Comparison of ENCODE assay signal across 8 cellular contexts in the genomic region with DNA sequence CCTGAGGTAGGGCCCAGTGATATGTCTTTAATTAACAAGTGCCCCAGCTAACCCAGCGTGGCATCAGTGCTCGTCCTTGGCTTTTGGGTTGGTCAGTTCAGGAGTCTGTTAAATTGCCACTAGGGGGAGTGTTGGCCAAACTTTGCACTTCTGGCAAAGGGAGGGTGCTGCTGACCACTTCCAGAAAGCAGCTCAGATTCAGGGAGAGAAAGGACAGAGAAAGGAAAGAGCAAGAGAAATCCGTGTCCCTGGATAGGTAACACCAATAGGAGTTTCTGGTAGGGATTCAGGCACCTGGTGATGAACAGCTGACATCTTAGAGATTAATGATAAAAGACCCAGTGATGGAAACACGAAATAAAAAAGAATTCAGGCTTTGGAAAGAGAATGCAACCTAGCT.
DNase-seq lines count a peak whose midpoint lies in the region; ATAC-seq and TF ChIP-seq lines count a peak whose summit lies in the region.

No MANE protein-coding gene starts in this region.

- no peak overlapping the region for H3K4me3 ChIP-seq in NB4 (ENCODE audit: low read depth, low read length)
- no peak overlapping the region for H3K4me3 ChIP-seq in astrocyte of the cerebellum (ENCODE audit: low read depth, low read length)

- H3K27ac Mint-ChIP-seq in T-helper 2 cell treated with Interferon-gamma antibody and Interleukin-4, amounts not matched to agents 5 μg/mL and 100 μg/mL, for 36 hours = peak overlapping the region; percentile 13
- no peak overlapping the region for H3K27ac Mint-ChIP-seq in activated naive CD8-positive, alpha-beta T cell treated with anti-CD3 and anti-CD28 coated beads, Interleukin-2, amount 50 U/mL, for 24 hours

- peaks cover 5% of the 10 kb centered on the region for H3K9me3 Mint-ChIP-seq in T-helper 2 cell treated with Interferon-gamma antibody and Interleukin-4, amounts not matched to agents 5 μg/mL and 100 μg/mL, for 36 hours
- peaks cover 13% of the 10 kb centered on the region for H3K9me3 Mint-ChIP-seq in activated naive CD8-positive, alpha-beta T cell treated with anti-CD3 and anti-CD28 coated beads, Interleukin-2, amount 50 U/mL, for 24 hours

- no peak for ATAC-seq in activated naive CD8-positive, alpha-beta T cell treated with anti-CD3 and anti-CD28 coated beads, Interleukin-2, amount 50 U/mL, for 24 hours
- ATAC-seq in GM21717 (IDR thresholded peaks at IDR 0.05; ENCODE audit: unreplicated experiment) = no peak

- no peak for DNase-seq in T-helper 2 cell treated with Interferon-gamma antibody and Interleukin-4, amounts not matched to agents 5 μg/mL and 100 μg/mL, for 36 hours (ENCODE audit: low spot score)
- DNase-seq in T-helper 2 cell = no peak
- peak; percentile 77 for DNase-seq in NB4 (ENCODE audit: low read depth)
- peak; percentile 72 for DNase-seq in astrocyte of the cerebellum (ENCODE audit: low read depth)
- DNase-seq in iPS DF 19.7 (ENCODE audit: low read depth, low spot score) = peak; percentile 63
- peak; percentile 32 for DNase-seq in smooth muscle cell of the brain vasculature (ENCODE audit: low read depth, low spot score)
- DNase-seq in activated naive CD8-positive, alpha-beta T cell treated with anti-CD3 and anti-CD28 coated beads, Interleukin-2, amount 50 U/mL, for 24 hours = no peak

- H3K4me3 Mint-ChIP-seq in T-helper 2 cell treated with Interferon-gamma antibody and Interleukin-4, amounts not matched to agents 5 μg/mL and 100 μg/mL, for 36 hours = no peak overlapping the region
- H3K4me3 Mint-ChIP-seq in activated naive CD8-positive, alpha-beta T cell treated with anti-CD3 and anti-CD28 coated beads, Interleukin-2, amount 50 U/mL, for 24 hours = no peak overlapping the region

- no peak for TF ChIP-seq POLR2A in NB4 (IDR thresholded peaks at IDR 0.05; ENCODE audit: extremely low read depth, insufficient read length)

- no peaks in the 10 kb centered on the region for H3K27me3 Mint-ChIP-seq in T-helper 2 cell treated with Interferon-gamma antibody and Interleukin-4, amounts not matched to agents 5 μg/mL and 100 μg/mL, for 36 hours (ENCODE audit: low read depth)
- no peaks in the 10 kb centered on the region for H3K27me3 Mint-ChIP-seq in activated naive CD8-positive, alpha-beta T cell treated with anti-CD3 and anti-CD28 coated beads, Interleukin-2, amount 50 U/mL, for 24 hours

- peaks cover 20% of the 10 kb centered on the region for H3K36me3 Mint-ChIP-seq in T-helper 2 cell treated with Interferon-gamma antibody and Interleukin-4, amounts not matched to agents 5 μg/mL and 100 μg/mL, for 36 hours (ENCODE audit: low read depth)
- peaks cover 34% of the 10 kb centered on the region for H3K36me3 Mint-ChIP-seq in activated naive CD8-positive, alpha-beta T cell treated with anti-CD3 and anti-CD28 coated beads, Interleukin-2, amount 50 U/mL, for 24 hours (ENCODE audit: low read depth)

- peak; percentile 92 for TF ChIP-seq CTCF in NB4 (IDR thresholded peaks at IDR 0.05; ENCODE audit: low read depth, low read length)
- TF ChIP-seq CTCF in astrocyte of the cerebellum (IDR thresholded peaks at IDR 0.05; ENCODE audit: low read depth, low read length, missing control alignments) = peak; percentile 85

- in situ Hi-C loops in astrocyte of the cerebellum (cut with HindIII; ENCODE audit: low sequenced_read_pairs) = no loop called here

- peaks cover 41% of the 10 kb centered on the region for H3K4me1 Mint-ChIP-seq in T-helper 2 cell treated with Interferon-gamma antibody and Interleukin-4, amounts not matched to agents 5 μg/mL and 100 μg/mL, for 36 hours (ENCODE audit: low read depth)
- peaks cover 38% of the 10 kb centered on the region for H3K4me1 Mint-ChIP-seq in activated naive CD8-positive, alpha-beta T cell treated with anti-CD3 and anti-CD28 coated beads, Interleukin-2, amount 50 U/mL, for 24 hours

Comparison
In these comparisons a context has a peak if more than half of its experiments do, and no peak if none do; other contexts are left out.
1. DNase-seq: peak in NB4 (single experiment), astrocyte of the cerebellum (single experiment), iPS DF 19.7 (single experiment) and smooth muscle cell of the brain vasculature (single experiment); none in T-helper 2 cell treated with Interferon-gamma antibody and Interleukin-4, amounts not matched to agents 5 μg/mL and 100 μg/mL, for 36 hours (single experiment), T-helper 2 cell (0 of 5) and activated naive CD8-positive, alpha-beta T cell treated with anti-CD3 and anti-CD28 coated beads, Interleukin-2, amount 50 U/mL, for 24 hours (single experiment).